10 cellular contexts compared by ENCODE assay signal in genomic region chr5:139659673-139660072, GRCh38. TPM values are rescaled to one million over a fixed set of nuclear protein-coding genes. Genes with fewer than 3 reads are reported as not detected.
DNase-seq lines count a peak whose midpoint lies in the region; ATAC-seq and TF ChIP-seq lines count a peak whose summit lies in the region.
"Had no signal": no experiment of that assay in that cellular context is flagged by ENCODE, and none has a peak within 500 bp of the region (broad histone marks: within the 10 kb centered on the region; RNA-seq: fewer than 3 reads in every experiment).

No MANE protein-coding gene starts in this region.

- H3K4me1 ChIP-seq in DND-41 (ENCODE audit: insufficient read depth, low read length) (peaks cover 23% of the 10 kb centered on the region), rectal smooth muscle tissue (ENCODE audit: control insufficient read depth, insufficient read depth, low read length) (peaks cover 50% of the 10 kb centered on the region)

- H3K9me3 ChIP-seq in DND-41 (ENCODE audit: insufficient read depth, low read length, severe bottlenecking): no peaks in the 10 kb centered on the region

- ATAC-seq in DND-41 (ENCODE audit: insufficient read depth, low read depth) (no peak), HG02571 (IDR thresholded peaks at IDR 0.05; ENCODE audit: unreplicated experiment) (no peak), GM18870 (IDR thresholded peaks at IDR 0.05; ENCODE audit: unreplicated experiment) (no peak)
- ATAC-seq: activated T-cell treated with anti-CD3 and anti-CD28 coated beads, Interleukin-2, amount 50 U/mL, for 72 hours had no signal

- H3K27me3 ChIP-seq in DND-41 (ENCODE audit: insufficient read depth, low read length, poor library complexity): no peaks in the 10 kb centered on the region
- no peaks in the 10 kb centered on the region for H3K27me3 ChIP-seq in rectal smooth muscle tissue (ENCODE audit: control insufficient read depth, insufficient read depth, low read length)

- peaks cover 8% of the 10 kb centered on the region for H3K36me3 ChIP-seq in DND-41 (ENCODE audit: insufficient read depth, low read length)
- H3K36me3 ChIP-seq in rectal smooth muscle tissue (ENCODE audit: control insufficient read depth, insufficient read depth, low read length): no peaks in the 10 kb centered on the region

- peaks cover 82% of the 10 kb centered on the region for H4K20me1 ChIP-seq in DND-41 (ENCODE audit: insufficient read depth, low read length)

- H3K4me3 Mint-ChIP-seq in glutamatergic neuron (ENCODE audit: unreplicated experiment): peak overlapping the region; percentile 30
- H3K4me3 Mint-ChIP-seq: activated T-cell treated with anti-CD3 and anti-CD28 coated beads, Interleukin-2, amount 50 U/mL, for 72 hours had no signal

- no peak for DNase-seq in DND-41
- peak; percentile 53 for DNase-seq in glutamatergic neuron
- no peak for DNase-seq in NCI-H2081 (lab: John Stamatoyannopoulos, UW)
- no peak for DNase-seq in NCI-H1048 (lab: John Stamatoyannopoulos, UW)
- DNase-seq: activated T-cell treated with anti-CD3 and anti-CD28 coated beads, Interleukin-2, amount 50 U/mL, for 72 hours; NCI-H748 treated with DMSO at 0.1 percent for 48 hours had no signal

- H3K4me1 Mint-ChIP-seq in glutamatergic neuron (ENCODE audit: low read depth, unreplicated experiment): peaks cover 36% of the 10 kb centered on the region

- peak overlapping the region; percentile 52; the same call in 1 of the 2 replicates for H3K27ac ChIP-seq in DND-41 (ENCODE audit: low read length)
- peak overlapping the region; percentile 92 for H3K27ac ChIP-seq in VCaP
- peak overlapping the region; percentile 86 for H3K27ac ChIP-seq in rectal smooth muscle tissue (ENCODE audit: low read depth, low read length)

- H3K27me3 Mint-ChIP-seq in glutamatergic neuron (ENCODE audit: unreplicated experiment): peaks cover 15% of the 10 kb centered on the region

- peaks cover 16% of the 10 kb centered on the region for H3K9me3 Mint-ChIP-seq in glutamatergic neuron (ENCODE audit: unreplicated experiment)
- H3K9me3 Mint-ChIP-seq: activated T-cell treated with anti-CD3 and anti-CD28 coated beads, Interleukin-2, amount 50 U/mL, for 72 hours had no signal

- no peak for TF ChIP-seq CTCF in DND-41 (IDR thresholded peaks at IDR 0.05; ENCODE audit: borderline replicate concordance, extremely low read depth, low read length, poor library complexity, severe bottlenecking)
- no peak for TF ChIP-seq CTCF in VCaP (conservative IDR thresholded peaks at IDR 0.05)
- no peak for TF ChIP-seq CTCF in glutamatergic neuron (IDR thresholded peaks at IDR 0.05; ENCODE audit: partially characterized antibody, unreplicated experiment)

- H3K36me3 Mint-ChIP-seq in glutamatergic neuron (ENCODE audit: unreplicated experiment): no peaks in the 10 kb centered on the region

- no peak overlapping the region for H2AFZ ChIP-seq in DND-41 (ENCODE audit: low read depth, low read length)

- no peak overlapping the region for H3K4me3 ChIP-seq in DND-41 (ENCODE audit: low read depth in 1 of 2, low read length in 2 of 2)
- H3K4me3 ChIP-seq in rectal smooth muscle tissue (ENCODE audit: low read length): peak overlapping the region; percentile 43

- peaks cover 98% of the 10 kb centered on the region for H3K79me2 ChIP-seq in DND-41 (ENCODE audit: insufficient read depth, low read length)

- H3K4me2 ChIP-seq in DND-41 (ENCODE audit: insufficient read depth, low read length): no peak overlapping the region

- H3K27ac Mint-ChIP-seq in glutamatergic neuron (ENCODE audit: unreplicated experiment): peak overlapping the region; percentile 59
- H3K27ac Mint-ChIP-seq: activated T-cell treated with anti-CD3 and anti-CD28 coated beads, Interleukin-2, amount 50 U/mL, for 72 hours had no signal

- H3K9ac ChIP-seq in DND-41 (ENCODE audit: low read depth, low read length): no peak overlapping the region
- H3K9ac ChIP-seq in rectal smooth muscle tissue (ENCODE audit: low read length): peak overlapping the region; percentile 29

RNA-seq across cellular contexts. Expression of gene CXXC5, which starts 11.5 kb away (rescaled TPM):
- total RNA-seq in glutamatergic neuron (ENCODE audit: unreplicated experiment): 130 TPM
